ENCODE assay signal across 8 cellular contexts in genomic region chr18:50967714-50968661, GRCh38. TPM values are rescaled to one million over a fixed set of nuclear protein-coding genes. Genes with fewer than 3 reads are reported as not detected.
DNase-seq lines count a peak whose midpoint lies in the region; ATAC-seq and TF ChIP-seq lines count a peak whose summit lies in the region.

Gene ELAC1, plus strand, starts transcription at chr18:50968040. Its CDS starts 6,365 bp downstream, at chr18:50974405.

- peaks cover 9% of the 10 kb centered on the region for H3K9me3 Mint-ChIP-seq in activated naive CD4-positive, alpha-beta T cell treated with anti-CD3 and anti-CD28 coated beads, Interleukin-2, amount 10 ng/mL, durations not matched to agents 7 days and 5 days

- H3K4me2 ChIP-seq in Loucy (ENCODE audit: low read depth, low read length, poor library complexity, severe bottlenecking), result peak within 1 kb of the TSS; percentile 92

- in situ Hi-C loops in SK-MEL-5 (cut with HindIII; ENCODE audit: low pct_unique_long_range_greater_than_20kb, low sequenced_read_pairs), result no loop called here

- no peaks in the 10 kb centered on the region for H4K20me1 ChIP-seq in Loucy (ENCODE audit: insufficient read depth, low read length, poor library complexity, severe bottlenecking)

- peaks cover 24% of the 10 kb centered on the region for H3K4me1 Mint-ChIP-seq in activated naive CD4-positive, alpha-beta T cell treated with anti-CD3 and anti-CD28 coated beads, Interleukin-2, amount 10 ng/mL, durations not matched to agents 7 days and 5 days

- peak within 1 kb of the TSS; percentile 96 for H3K4me3 Mint-ChIP-seq in activated naive CD4-positive, alpha-beta T cell treated with anti-CD3 and anti-CD28 coated beads, Interleukin-2, amount 10 ng/mL, durations not matched to agents 7 days and 5 days

- peak within 1 kb of the TSS; percentile 100 for H2AFZ ChIP-seq in Loucy (ENCODE audit: low read length)

- peaks cover 6% of the 10 kb centered on the region for H3K36me3 Mint-ChIP-seq in activated naive CD4-positive, alpha-beta T cell treated with anti-CD3 and anti-CD28 coated beads, Interleukin-2, amount 10 ng/mL, durations not matched to agents 7 days and 5 days

- 0 to 10% methylated on average over 3 to 4 of the region's 84 CpGs for WGBS in gastroesophageal sphincter (ENCODE audit: low coverage in 1 of 2), 2 donors

- H3K9me3 ChIP-seq in Loucy (ENCODE audit: insufficient read depth, low read depth, low read length) (peaks cover 5% of the 10 kb centered on the region; the same call in 1 of the 2 replicates), gastroesophageal sphincter (no peaks in the 10 kb centered on the region)

- peak; percentile 98 for ATAC-seq in gastroesophageal sphincter

- peak; percentile 94 to 97 for TF ChIP-seq POLR2A in gastroesophageal sphincter (IDR thresholded peaks at IDR 0.05)

- H3K27ac ChIP-seq in gastroesophageal sphincter, result peak within 1 kb of the TSS; percentile 96 to 100 (median 99)
- peak within 1 kb of the TSS; percentile 89 for H3K27ac ChIP-seq in temporal lobe (ENCODE audit: low read depth, low read length)

- H3K9me2 ChIP-seq in Loucy (replicated peaks; ENCODE audit: low read depth, low read length), result no peaks in the 10 kb centered on the region

- no peaks in the 10 kb centered on the region for H3F3A ChIP-seq in Loucy (ENCODE audit: low read depth)

- H3K4me3 ChIP-seq in H7 (ENCODE audit: insufficient read depth, low read depth, low read length) (peak within 1 kb of the TSS; percentile 79), Loucy (ENCODE audit: low read length, poor library complexity, severe bottlenecking) (peak within 1 kb of the TSS; percentile 93), gastroesophageal sphincter (peak within 1 kb of the TSS; percentile 87 to 98)

- peaks cover 3% of the 10 kb centered on the region for H3K27me3 Mint-ChIP-seq in activated naive CD4-positive, alpha-beta T cell treated with anti-CD3 and anti-CD28 coated beads, Interleukin-2, amount 10 ng/mL, durations not matched to agents 7 days and 5 days

- peaks cover 16% of the 10 kb centered on the region for H3K4me1 ChIP-seq in Loucy (ENCODE audit: insufficient read depth, low read length, poor library complexity, severe bottlenecking)
- peaks cover 7 to 29% (median 13%) of the 10 kb centered on the region in 3 donors for H3K4me1 ChIP-seq in gastroesophageal sphincter

- H3K27ac Mint-ChIP-seq in activated naive CD4-positive, alpha-beta T cell treated with anti-CD3 and anti-CD28 coated beads, Interleukin-2, amount 10 ng/mL, durations not matched to agents 7 days and 5 days, result peak within 1 kb of the TSS; percentile 92

- DNase-seq in GF-D8 (lab: John Stamatoyannopoulos, UW) (peak; percentile 56), H7 (peak; percentile 91), SK-MEL-5 (ENCODE audit: low read depth, low spot score) (peak; percentile 68), occipital lobe (lab: John Stamatoyannopoulos, UW) (peak; percentile 77)
- peak; percentile 70 for DNase-seq in activated naive CD4-positive, alpha-beta T cell treated with anti-CD3 and anti-CD28 coated beads, Interleukin-2, amount 10 ng/mL, durations not matched to agents 7 days and 5 days

- TF ChIP-seq CTCF in Loucy (conservative IDR thresholded peaks at IDR 0.05; ENCODE audit: low read length), result no peak
- peak in 1 of 4 experiments; percentile 34 for TF ChIP-seq CTCF in gastroesophageal sphincter (IDR thresholded peaks at IDR 0.05)

- H3K27me3 ChIP-seq in H7 (ENCODE audit: control insufficient read depth, insufficient read depth, low read length) (no peaks in the 10 kb centered on the region), Loucy (ENCODE audit: insufficient read depth, low read length, poor library complexity, severe bottlenecking) (no peaks in the 10 kb centered on the region), gastroesophageal sphincter (no peaks in the 10 kb centered on the region)

- H3K36me3 ChIP-seq in H7 (replicated peaks; ENCODE audit: control insufficient read depth, insufficient read depth, low read length) (no peaks in the 10 kb centered on the region), Loucy (ENCODE audit: insufficient read depth, low read length) (no peaks in the 10 kb centered on the region), gastroesophageal sphincter (no peaks in the 10 kb centered on the region)

- H3K79me2 ChIP-seq in Loucy (ENCODE audit: insufficient read depth, low read length), result peaks cover 16% of the 10 kb centered on the region

- no peak for TF ChIP-seq EP300 in gastroesophageal sphincter (IDR thresholded peaks at IDR 0.05)

- peak within 1 kb of the TSS; percentile 96 for H3K9ac ChIP-seq in Loucy (ENCODE audit: low read depth, low read length, poor library complexity, severe bottlenecking)

- CTCF ChIA-PET in activated naive CD4-positive, alpha-beta T cell treated with anti-CD3 and anti-CD28 coated beads, Interleukin-2, amount 10 ng/mL, durations not matched to agents 7 days and 5 days (lab: Charles Lee), result no interaction called here

RNA-seq across cellular contexts. Expression of gene ELAC1, which starts in this region (rescaled TPM):
- total RNA-seq in H7 (2014; rRNA removed; shearing (Covaris generic)), result 1.9 and 4.9 TPM in 2 replicates
- 4.8 and 5.6 TPM in 2 replicates for total RNA-seq in SK-MEL-5 (2014; rRNA removed; shearing (Covaris generic))
- polyA plus RNA-seq in SK-MEL-5 (2015; cell fraction: cytosol; rRNA removed), result 13.6 and 14.7 TPM in 2 replicates
- polyA plus RNA-seq in SK-MEL-5 (2015; cell fraction: nucleus; rRNA removed), result 7.9 and 10.0 TPM in 2 replicates
- 10 to 100 TPM in 1 of 4 donors, 1 to 10 TPM in 3; 3.4 to 14.2 (median 5.0) TPM for total RNA-seq in gastroesophageal sphincter
- total RNA-seq in occipital lobe, result 7.2 TPM
- 8.9 TPM for total RNA-seq in temporal lobe

Comparison
In these comparisons a context has a peak if more than half of its experiments do, and no peak if none do; other contexts are left out.
1. Peak in every context shown above with its lines: DNase-seq, ATAC-seq, H3K4me3 ChIP-seq and H3K27ac ChIP-seq.